ENCODE assay signal across 11 cellular contexts in genomic region chr7:108189733-108190388, GRCh38. TPM values are rescaled to one million over a fixed set of nuclear protein-coding genes. Genes with fewer than 3 reads are reported as not detected.
DNase-seq lines count a peak whose midpoint lies in the region; ATAC-seq, FAIRE-seq and TF ChIP-seq lines count a peak whose summit lies in the region.
"Had no signal": no experiment of that assay in that cellular context is flagged by ENCODE, and none has a peak within 500 bp of the region (broad histone marks: within the 10 kb centered on the region; RNA-seq: fewer than 3 reads in every experiment).

No MANE protein-coding gene starts in this region.

- peaks cover 25% of the 10 kb centered on the region for H3K4me1 ChIP-seq in keratinocyte (ENCODE audit: control insufficient read depth, extremely low read depth, insufficient read depth, low read length)
- no peaks in the 10 kb centered on the region for H3K4me1 ChIP-seq in right cardiac atrium (ENCODE audit: control insufficient read depth, insufficient read depth, low read length)
- H3K4me1 ChIP-seq: Peyer's patch had no signal

- no peaks in the 10 kb centered on the region for H4K20me1 ChIP-seq in keratinocyte (ENCODE audit: control insufficient read depth, extremely low read depth, insufficient read depth, low read length)

- H3K27me3 Mint-ChIP-seq in activated T-helper 1 cell treated with anti-CD3 and anti-CD28 coated beads, Interleukin-12 subunit alpha, Interleukin-12 subunit beta, Interleukin-2, Interleukin-4 antibody, amounts not matched to agents 30 ng/mL and 10 ng/mL and 1 ng/mL, durations not matched to agents 14 hours and 24 hours and 36 hours (ENCODE audit: insufficient read depth): no peaks in the 10 kb centered on the region
- H3K27me3 Mint-ChIP-seq: naive thymus-derived CD8-positive, alpha-beta T cell had no signal

- no peak for TF ChIP-seq CTCF in keratinocyte (optimal IDR thresholded peaks at IDR 0.05 in 1 of 3, IDR thresholded peaks at IDR 0.05 in 1 of 3, conservative IDR thresholded peaks at IDR 0.05 in 1 of 3; ENCODE audit: extremely low read depth in 1 of 3, insufficient read depth in 2 of 3, low read length in 3 of 3)

- no peak overlapping the region for H3K4me3 ChIP-seq in keratinocyte (ENCODE audit: control insufficient read depth in 2 of 3, extremely low read depth in 1 of 3, insufficient read depth in 2 of 3, low read depth in 1 of 3, low read length in 3 of 3)
- no peak overlapping the region for H3K4me3 ChIP-seq in right cardiac atrium (ENCODE audit: low read length)
- H3K4me3 ChIP-seq: Peyer's patch had no signal

- no peaks in the 10 kb centered on the region for H3K9me3 ChIP-seq in keratinocyte (ENCODE audit: control insufficient read depth, low read depth, low read length)
- H3K9me3 ChIP-seq in right cardiac atrium (ENCODE audit: control insufficient read depth, low read length): no peaks in the 10 kb centered on the region
- H3K9me3 ChIP-seq: Peyer's patch had no signal

- DNase-seq in keratinocyte (ENCODE audit: low read depth, low spot score): no peak
- DNase-seq in right cardiac atrium: no peak
- no peak for DNase-seq in activated T-helper 1 cell treated with anti-CD3 and anti-CD28 coated beads, Interleukin-12 subunit alpha, Interleukin-12 subunit beta, Interleukin-2, Interleukin-4 antibody, amounts not matched to agents 30 ng/mL and 10 ng/mL and 1 ng/mL, durations not matched to agents 14 hours and 24 hours and 36 hours (ENCODE audit: low spot score)
- DNase-seq: NCI-H1694 treated with DMSO at 0.1 percent for 48 hours, Peyer's patch, WERI-Rb-1 had no signal

- ATAC-seq in GM18861 (IDR thresholded peaks at IDR 0.05; ENCODE audit: unreplicated experiment): peak; percentile 98
- ATAC-seq in GM21390 (IDR thresholded peaks at IDR 0.05; ENCODE audit: unreplicated experiment): peak; percentile 97
- peak; percentile 97 for ATAC-seq in HG03095 (IDR thresholded peaks at IDR 0.05; ENCODE audit: unreplicated experiment)
- ATAC-seq in HG02970 (IDR thresholded peaks at IDR 0.05; ENCODE audit: low FRiP score, unreplicated experiment): no peak
- no peak for ATAC-seq in right cardiac atrium

- no peaks in the 10 kb centered on the region for H3K9me1 ChIP-seq in keratinocyte (ENCODE audit: control insufficient read depth, extremely low read depth, insufficient read depth, low read length)

- no peaks in the 10 kb centered on the region for H3K4me1 Mint-ChIP-seq in activated T-helper 1 cell treated with anti-CD3 and anti-CD28 coated beads, Interleukin-12 subunit alpha, Interleukin-12 subunit beta, Interleukin-2, Interleukin-4 antibody, amounts not matched to agents 30 ng/mL and 10 ng/mL and 1 ng/mL, durations not matched to agents 14 hours and 24 hours and 36 hours (ENCODE audit: low read depth)

- no peaks in the 10 kb centered on the region for H3K36me3 ChIP-seq in keratinocyte (ENCODE audit: control insufficient read depth in 2 of 2, extremely low read depth in 1 of 2, insufficient read depth in 2 of 2, low read length in 2 of 2)
- H3K36me3 ChIP-seq: Peyer's patch, WERI-Rb-1 had no signal

- dilution Hi-C loops in keratinocyte (cut with MboI; ENCODE audit: extremely low pct_ligation_motif_present, low sequenced_read_pairs): loop anchor here (25.0 kb wide), 1 partner anchor 297 kb away; no protein-coding TSS in a partner anchor

- FAIRE-seq in keratinocyte (lab: Jason Lieb, UNC): peak; percentile 53

- H3K4me3 Mint-ChIP-seq in activated T-helper 1 cell treated with anti-CD3 and anti-CD28 coated beads, Interleukin-12 subunit alpha, Interleukin-12 subunit beta, Interleukin-2, Interleukin-4 antibody, amounts not matched to agents 30 ng/mL and 10 ng/mL and 1 ng/mL, durations not matched to agents 14 hours and 24 hours and 36 hours: no peak overlapping the region
- H3K4me3 Mint-ChIP-seq: naive thymus-derived CD8-positive, alpha-beta T cell had no signal

- H3K36me3 Mint-ChIP-seq in activated T-helper 1 cell treated with anti-CD3 and anti-CD28 coated beads, Interleukin-12 subunit alpha, Interleukin-12 subunit beta, Interleukin-2, Interleukin-4 antibody, amounts not matched to agents 30 ng/mL and 10 ng/mL and 1 ng/mL, durations not matched to agents 14 hours and 24 hours and 36 hours (ENCODE audit: low read depth): no peaks in the 10 kb centered on the region

- intact Hi-C loops in right cardiac atrium (cut with DNase I): loop anchor here in 3 of 4 donors (10.0 kb wide), 2 partner anchors 265 to 305 kb away; partner anchors contain the start of gene NRCAM (in 2 of the 3)
- intact Hi-C loops in activated T-helper 1 cell treated with anti-CD3 and anti-CD28 coated beads, Interleukin-12 subunit alpha, Interleukin-12 subunit beta, Interleukin-2, Interleukin-4 antibody, amounts not matched to agents 30 ng/mL and 10 ng/mL and 1 ng/mL, durations not matched to agents 14 hours and 24 hours and 36 hours (cut with micrococcal nuclease): no loop called here

- H3K27ac ChIP-seq in keratinocyte (ENCODE audit: control insufficient read depth, insufficient read depth, low read length) (no peak overlapping the region), right cardiac atrium (ENCODE audit: low read length) (no peak overlapping the region)
- H3K27ac ChIP-seq: Peyer's patch, WERI-Rb-1 had no signal

- no peaks in the 10 kb centered on the region for H3K27me3 ChIP-seq in keratinocyte (ENCODE audit: control insufficient read depth, extremely low read depth, insufficient read depth, low read length)
- no peaks in the 10 kb centered on the region for H3K27me3 ChIP-seq in right cardiac atrium (ENCODE audit: control insufficient read depth, insufficient read depth)
- H3K27me3 ChIP-seq: Peyer's patch had no signal

- no peak overlapping the region for H3K4me2 ChIP-seq in keratinocyte (ENCODE audit: control insufficient read depth, extremely low read depth, insufficient read depth, low read depth, low read length)

- H3K27ac Mint-ChIP-seq in activated T-helper 1 cell treated with anti-CD3 and anti-CD28 coated beads, Interleukin-12 subunit alpha, Interleukin-12 subunit beta, Interleukin-2, Interleukin-4 antibody, amounts not matched to agents 30 ng/mL and 10 ng/mL and 1 ng/mL, durations not matched to agents 14 hours and 24 hours and 36 hours: no peak overlapping the region

- H3K9me3 Mint-ChIP-seq in activated T-helper 1 cell treated with anti-CD3 and anti-CD28 coated beads, Interleukin-12 subunit alpha, Interleukin-12 subunit beta, Interleukin-2, Interleukin-4 antibody, amounts not matched to agents 30 ng/mL and 10 ng/mL and 1 ng/mL, durations not matched to agents 14 hours and 24 hours and 36 hours: peaks cover 3% of the 10 kb centered on the region

- no peak overlapping the region for H2AFZ ChIP-seq in keratinocyte (ENCODE audit: control insufficient read depth, low read length)

- H3K9ac ChIP-seq in keratinocyte (ENCODE audit: control insufficient read depth, extremely low read depth, insufficient read depth, low read length): no peak overlapping the region

- H3K79me2 ChIP-seq in keratinocyte (ENCODE audit: control insufficient read depth, insufficient read depth, low read length): no peaks in the 10 kb centered on the region

- 64% methylated on average over 7 of the region's 7 CpGs for WGBS in right cardiac atrium

RNA-seq across cellular contexts. Expression of gene LAMB4, which starts 59.7 kb away (rescaled TPM):
- 1.6 to 10.3 TPM (median 3.7 TPM) in 3 replicates for polyA plus RNA-seq in keratinocyte
- 7.7 TPM for polyA plus RNA-seq in keratinocyte (2011; ENCODE audit: low read depth)
- 1.6 and 3.0 TPM in 2 replicates for polyA plus RNA-seq in keratinocyte (2011; cell fraction: cytosol; rRNA removed)
- polyA plus RNA-seq in keratinocyte (2011; cell fraction: nucleus; rRNA removed): 20.0 and 20.1 TPM in 2 replicates
- polyA plus RNA-seq in keratinocyte (2012; ENCODE audit: low replicate concordance): 0.60 and 3.8 TPM in 2 replicates
- 0.85 to 16.0 TPM (median 6.0 TPM) in 3 replicates for polyA minus RNA-seq in keratinocyte
- polyA minus RNA-seq in keratinocyte (2011; cell fraction: cytosol; rRNA and poly(A)+ RNA removed): 1.7 TPM
- 15.9 and 26.8 TPM in 2 replicates for polyA minus RNA-seq in keratinocyte (2011; cell fraction: nucleus; rRNA and poly(A)+ RNA removed)
- total RNA-seq in right cardiac atrium: under 1 TPM in 1 of 4 donors, not detected in 3; 0.17 TPM
- polyA plus RNA-seq in right cardiac atrium: 0.20 TPM
- not detected in 2 replicates for total RNA-seq in activated T-helper 1 cell treated with anti-CD3 and anti-CD28 coated beads, Interleukin-12 subunit alpha, Interleukin-12 subunit beta, Interleukin-2, Interleukin-4 antibody, amounts not matched to agents 30 ng/mL and 10 ng/mL and 1 ng/mL, durations not matched to agents 14 hours and 24 hours and 36 hours
- polyA plus RNA-seq: naive thymus-derived CD8-positive, alpha-beta T cell had no signal

Comparison
In these comparisons a context has a peak if more than half of its experiments do, and no peak if none do; other contexts are left out.
1. ATAC-seq: peak in GM18861 (single experiment), GM21390 (single experiment) and HG03095 (single experiment); none in HG02970 (single experiment) and right cardiac atrium (0 of 2).